10 cellular contexts compared by ENCODE assay signal in the genomic region with DNA sequence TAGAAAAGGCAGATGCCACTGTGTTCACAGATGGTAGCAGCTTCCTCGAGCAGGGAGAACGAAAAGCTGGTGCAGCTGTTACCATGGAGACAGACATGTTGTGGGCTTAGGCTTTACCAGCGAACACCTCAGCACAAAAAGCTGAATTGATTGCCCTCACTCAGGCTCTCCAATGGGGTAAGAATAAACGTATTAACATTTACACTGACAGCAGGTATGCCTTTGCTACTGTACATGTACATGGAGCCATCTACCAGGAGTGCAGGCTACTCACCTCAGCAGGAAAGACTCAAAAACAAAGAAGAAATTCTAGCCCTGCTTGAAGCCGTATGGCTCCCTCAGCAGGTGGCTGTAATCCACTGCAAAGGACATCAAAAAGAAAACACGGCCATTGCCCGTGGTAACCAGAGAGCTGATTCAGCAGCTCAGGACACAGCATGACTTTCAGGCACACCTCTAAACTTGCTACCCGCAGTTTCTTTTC.
DNase-seq lines count a peak whose midpoint lies in the region; ATAC-seq and TF ChIP-seq lines count a peak whose summit lies in the region.
"Had no signal": no experiment of that assay in that cellular context is flagged by ENCODE, and none has a peak within 500 bp of the region (broad histone marks: within the 10 kb centered on the region; RNA-seq: fewer than 3 reads in every experiment).

No MANE protein-coding gene starts in this region.

- no peaks in the 10 kb centered on the region for H3K27me3 ChIP-seq in spleen (replicated peaks in 1 of 7)
- H3K27me3 ChIP-seq: adrenal gland, BE2C had no signal

- DNase-seq in DMS 273 treated with DMSO at 0.1 percent for 48 hours (lab: John Stamatoyannopoulos, UW) (peak; percentile 54), NCI-H1417 (lab: John Stamatoyannopoulos, UW) (peak; percentile 59 to 78 (median 76)), spleen (no peak)
- DNase-seq in activated CD4-positive, CD25-positive, alpha-beta regulatory T cell (lab: John Stamatoyannopoulos, UW), result no peak
- DNase-seq: BE2C had no signal

- 38 to 72% (median 56%) methylated on average over 8 of the region's 8 CpGs for WGBS in spleen, 5 donors

- H3K27me3 Mint-ChIP-seq in brain (peaks cover 5% of the 10 kb centered on the region), nephron (ENCODE audit: low read depth) (no peaks in the 10 kb centered on the region)

- H3K4me1 ChIP-seq in spleen, result no peaks in the 10 kb centered on the region
- H3K4me1 ChIP-seq: adrenal gland, BE2C had no signal

- no peak overlapping the region for H3K27ac ChIP-seq in spleen
- H3K27ac ChIP-seq: adrenal gland had no signal

- H3K36me3 ChIP-seq in spleen, result no peaks in the 10 kb centered on the region
- H3K36me3 ChIP-seq: adrenal gland, BE2C had no signal

- H3K9me3 ChIP-seq in spleen, result peaks cover 0 to 49% (median 17%) of the 10 kb centered on the region in 8 donors
- H3K9me3 ChIP-seq: adrenal gland, BE2C had no signal

- H3K4me3 Mint-ChIP-seq in brain, result peak overlapping the region; percentile 65 to 78 (median 76)
- H3K4me3 Mint-ChIP-seq in nephron, result peak overlapping the region in 2 of 3 experiments; percentile 31 to 40

- no peak overlapping the region for H3K4me3 ChIP-seq in spleen
- H3K4me3 ChIP-seq: adrenal gland had no signal

- ATAC-seq in HG03354 (IDR thresholded peaks at IDR 0.05; ENCODE audit: poor library complexity, severe bottlenecking, unreplicated experiment) (no peak), GM21390 (IDR thresholded peaks at IDR 0.05; ENCODE audit: unreplicated experiment) (no peak)

- no peaks in the 10 kb centered on the region for H3K36me3 Mint-ChIP-seq in brain
- peaks cover 18% of the 10 kb centered on the region for H3K36me3 Mint-ChIP-seq in nephron (ENCODE audit: low read depth)

- TF ChIP-seq POLR2A in spleen (IDR thresholded peaks at IDR 0.05), result no peak

- intact Hi-C loops in spleen (cut with DNase I; ENCODE audit: low total_unique reads), result no loop called here

- peaks cover 29% of the 10 kb centered on the region for H3K4me1 Mint-ChIP-seq in brain
- peaks cover 11% of the 10 kb centered on the region for H3K4me1 Mint-ChIP-seq in nephron

- TF ChIP-seq CTCF in brain (conservative IDR thresholded peaks at IDR 0.05), result no peak
- TF ChIP-seq CTCF in nephron (IDR thresholded peaks at IDR 0.05; ENCODE audit: unreplicated experiment in 3 of 3), result peak in 1 of 3 experiments; percentile 16
- no peak for TF ChIP-seq CTCF in spleen (IDR thresholded peaks at IDR 0.05 in 8 of 11, conservative IDR thresholded peaks at IDR 0.05 in 3 of 11)

- H3K9me3 Mint-ChIP-seq in brain (peaks cover 3 to 12% (median 4%) of the 10 kb centered on the region in 5 experiments), nephron (peaks cover 26% of the 10 kb centered on the region)

- peak overlapping the region; percentile 70 to 96 (median 90) for H3K27ac Mint-ChIP-seq in brain
- H3K27ac Mint-ChIP-seq in nephron, result peak overlapping the region; percentile 71 to 89 (median 86)

Comparison
In these comparisons a context has a peak if more than half of its experiments do, and no peak if none do; other contexts are left out.
1. DNase-seq: peak in DMS 273 treated with DMSO at 0.1 percent for 48 hours (single experiment) and NCI-H1417 (3 of 3); none in activated CD4-positive, CD25-positive, alpha-beta regulatory T cell (0 of 4) and spleen (single experiment).